4 cellular contexts compared by ENCODE assay signal in the genomic region with DNA sequence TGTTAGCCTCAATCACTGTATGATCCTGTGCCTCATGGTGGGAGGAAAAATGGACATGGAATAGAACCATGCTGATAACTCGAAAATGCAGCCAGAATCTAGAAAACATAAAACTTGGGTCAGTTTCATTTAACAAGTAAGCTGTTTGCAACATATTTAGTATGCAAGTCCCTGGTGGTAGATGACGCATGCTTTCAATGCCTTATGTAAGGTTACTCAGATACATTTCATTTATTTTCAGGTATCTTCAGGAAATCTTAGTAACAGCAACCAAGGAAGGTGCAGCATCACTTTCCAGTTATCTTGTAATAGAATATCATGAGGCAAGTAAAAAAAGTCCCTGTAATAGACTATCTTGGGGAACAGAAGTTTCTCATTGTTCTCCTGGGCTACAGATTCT.
"Had no signal": no experiment of that assay in that cellular context is flagged by ENCODE, and none has a peak within 500 bp of the region (broad histone marks: within the 10 kb centered on the region; RNA-seq: fewer than 3 reads in every experiment).

No MANE protein-coding gene starts in this region.

- H3K4me1 Mint-ChIP-seq: IgD-negative memory B cell had no signal

- H3K4me3 ChIP-seq: K562 had no signal

- H3K27ac ChIP-seq: HL-60 had no signal

- H3K36me3 Mint-ChIP-seq: IgD-negative memory B cell had no signal

- DNase-seq: IMR-90 had no signal

- H3K4me3 Mint-ChIP-seq: IgD-negative memory B cell had no signal
